In genomic region chr4:27828843-27829242, GRCh38 we compare ENCODE assay signal across 24 cellular contexts.
"Had no signal": no experiment of that assay in that cellular context is flagged by ENCODE, and none has a peak within 500 bp of the region (broad histone marks: within the 10 kb centered on the region; RNA-seq: fewer than 3 reads in every experiment).

No MANE protein-coding gene starts in this region.

- H3K4me1 ChIP-seq: left ventricle myocardium inferior, right lobe of liver, thyroid gland, upper lobe of left lung had no signal

- ATAC-seq: right lobe of liver; stimulated activated memory B cell treated with anti-CD40 and anti-IgM and Interleukin-4, amounts not matched to agents 10 μg/mL and 1 μg/mL and 100 μg/mL, for 72 hours; stimulated activated naive CD8-positive, alpha-beta T cell treated with anti-CD3 and anti-CD28 coated beads, Interleukin-15, amount 100 ng/mL, for 72 hours had no signal

- H3K4me3 ChIP-seq: left ventricle myocardium inferior, right lobe of liver, thyroid gland, upper lobe of left lung had no signal

- H3K27me3 ChIP-seq: right lobe of liver, thyroid gland, upper lobe of left lung had no signal

- H3K9me3 ChIP-seq: left ventricle myocardium inferior, right lobe of liver, thyroid gland, upper lobe of left lung had no signal

- H3K27ac ChIP-seq: left ventricle myocardium inferior, right lobe of liver, thyroid gland, upper lobe of left lung had no signal

- DNase-seq: activated CD4-positive, alpha-beta memory T cell treated with anti-CD3 and anti-CD28 coated beads for 36 hours; activated CD4-positive, alpha-beta T cell treated with anti-CD3 and anti-CD28 coated beads, Interleukin-2, amount 10 ng/mL, durations not matched to agents 24 days and 14 days; activated CD4-positive, CD25-positive, alpha-beta regulatory T cell treated with anti-CD3 and anti-CD28 coated beads, Interleukin-2, amount 50 U/mL, for 72 hours; activated CD8-positive, alpha-beta memory T cell treated with anti-CD3 and anti-CD28 coated beads, Interleukin-2, amount 50 U/mL, for 4 hours; activated gamma-delta T cell; activated naive CD4-positive, alpha-beta T cell treated with anti-CD3 and anti-CD28 coated beads, Interleukin-2, amount 10 ng/mL, durations not matched to agents 7 days and 5 days; activated naive CD8-positive, alpha-beta T cell treated with anti-CD3 and anti-CD28 coated beads, Interleukin-2, amount 10 ng/mL, durations not matched to agents 7 days and 5 days; activated T-cell treated with anti-CD3 and anti-CD28 coated beads, Interleukin-2, amount 50 U/mL, for 24 hours; dermis blood vessel endothelial cell; effector CD4-positive, alpha-beta T cell; head of caudate nucleus; hippocampal formation; kidney glomerular epithelial cell; left ventricle myocardium inferior; posterior cingulate gyrus; right lobe of liver; stimulated activated CD4-positive, alpha-beta T cell treated with anti-CD3 and anti-CD28 coated beads, Interleukin-12 subunit alpha, Interleukin-12 subunit beta, amount 100 ng/mL, for 4 hours; stimulated activated CD4-positive, alpha-beta T cell treated with anti-CD3 and anti-CD28 coated beads, Interleukin-4, amount 100 ng/mL, for 24 hours; stimulated activated CD8-positive, alpha-beta memory T cell treated with anti-CD3 and anti-CD28 coated beads, Interleukin-4, amount 100 ng/mL, for 48 hours; stimulated activated naive CD8-positive, alpha-beta T cell treated with anti-CD3 and anti-CD28 coated beads, Interleukin-15, amount 100 ng/mL, for 72 hours; T-helper 2 cell; thyroid gland; upper lobe of left lung had no signal

- H3K36me3 ChIP-seq: left ventricle myocardium inferior, right lobe of liver, thyroid gland, upper lobe of left lung had no signal
